In genomic region chr19:48513289-48514122, GRCh38 we compare ENCODE assay signal across 8 cellular contexts. TPM values are rescaled to one million over a fixed set of nuclear protein-coding genes. Genes with fewer than 3 reads are reported as not detected.
DNase-seq lines count a peak whose midpoint lies in the region; ATAC-seq lines count a peak whose summit lies in the region.

No MANE protein-coding gene starts in this region.

- DNase-seq in CD1c-positive myeloid dendritic cell (ENCODE audit: extremely low spot score) (peak; percentile 61), H4 (ENCODE audit: low spot score) (peak; percentile 79), NCI-H2227 treated with DMSO at 0.1 percent for 48 hours (lab: John Stamatoyannopoulos, UW) (peak; percentile 68), cerebellar nuclear complex (lab: John Stamatoyannopoulos, UW) (peak; percentile 53 to 68)
- DNase-seq in activated CD4-positive, CD25-positive, alpha-beta regulatory T cell (lab: John Stamatoyannopoulos, UW): peak in 3 of 4 experiments; percentile 43 to 50 (median 47)
- DNase-seq in stimulated activated CD4-positive, alpha-beta T cell treated with anti-CD3 and anti-CD28 coated beads, Interleukin-1b, Interleukin-23, amount 100 ng/mL, for 48 hours: peak; percentile 74

- ATAC-seq in HG02840 (IDR thresholded peaks at IDR 0.05; ENCODE audit: low FRiP score, unreplicated experiment): no peak

- H3K27ac ChIP-seq in layer of hippocampus (ENCODE audit: low read depth, low read length): peak overlapping the region; percentile 66

- peaks cover 3% of the 10 kb centered on the region for H3K27me3 ChIP-seq in layer of hippocampus (ENCODE audit: control insufficient read depth, insufficient read depth, low read length)

RNA-seq across cellular contexts. Expression of gene LMTK3, which starts 1.9 kb away (rescaled TPM):
- 0.43 TPM in 1 of 2 replicates, not detected in the other for total RNA-seq in H4 (2014; rRNA removed; shearing (Covaris generic))

RNA-seq across cellular contexts. Expression of gene SULT2B1, which starts 38.5 kb away (rescaled TPM):
- 0.23 TPM in 1 of 2 replicates, not detected in the other for total RNA-seq in H4 (2014; rRNA removed; shearing (Covaris generic))

RNA-seq across cellular contexts. Expression of gene CYTH2, which starts 44.3 kb away (rescaled TPM):
- total RNA-seq in H4 (2014; rRNA removed; shearing (Covaris generic)): 44.1 and 47.8 TPM in 2 replicates

RNA-seq across cellular contexts. Expression of gene KCNJ14, which starts 58.1 kb away (rescaled TPM):
- 0.23 and 0.41 TPM in 2 replicates for total RNA-seq in H4 (2014; rRNA removed; shearing (Covaris generic))
